ENCODE assay signal across 15 cellular contexts in the genomic region with DNA sequence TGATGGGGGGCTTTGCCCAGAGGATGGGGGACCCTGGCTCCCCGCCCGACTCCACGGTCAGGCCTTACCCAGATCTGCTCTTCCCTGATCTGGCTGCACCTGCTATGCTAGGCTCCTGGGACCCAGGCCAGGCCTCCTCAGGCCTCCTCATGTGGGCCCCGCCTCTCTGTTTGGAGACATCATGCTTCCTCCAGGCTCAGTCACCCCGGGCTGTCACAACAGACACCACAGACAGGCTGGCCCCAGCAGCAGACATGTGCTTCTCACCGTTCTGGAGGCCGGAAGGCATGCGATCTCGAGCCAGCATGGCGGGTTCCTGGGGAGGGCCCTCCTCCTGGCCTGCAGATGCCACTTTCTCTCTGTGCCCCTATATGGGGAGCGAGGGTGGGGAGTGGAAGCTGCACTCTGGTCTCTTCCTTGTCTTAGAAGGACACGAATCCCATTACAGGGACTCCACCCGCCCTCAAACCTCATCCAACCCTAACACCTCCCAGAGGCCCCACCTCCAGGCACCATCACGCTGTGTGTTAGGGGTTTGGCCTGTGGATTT. TPM values are rescaled to one million over a fixed set of nuclear protein-coding genes. Genes with fewer than 3 reads are reported as not detected.
DNase-seq lines count a peak whose midpoint lies in the region; ATAC-seq, FAIRE-seq and TF ChIP-seq lines count a peak whose summit lies in the region.
"Had no signal": no experiment of that assay in that cellular context is flagged by ENCODE, and none has a peak within 500 bp of the region (broad histone marks: within the 10 kb centered on the region; RNA-seq: fewer than 3 reads in every experiment).

No MANE protein-coding gene starts in this region.

- H3K4me1 ChIP-seq in heart right ventricle (peaks cover 0 to 4% (median 4%) of the 10 kb centered on the region in 9 donors), kidney (ENCODE audit: control insufficient read depth in 1 of 2, insufficient read depth in 1 of 2, low read depth in 1 of 2, low read length in 2 of 2) (peaks cover 0 to 3% of the 10 kb centered on the region in 2 donors)
- H3K4me1 ChIP-seq: ascending aorta had no signal

- TF ChIP-seq CTCF in heart right ventricle (IDR thresholded peaks at IDR 0.05) (no peak), kidney (IDR thresholded peaks at IDR 0.05; ENCODE audit: borderline replicate concordance, extremely low read depth, insufficient read depth) (no peak)

- ATAC-seq in left ventricle myocardium superior (no peak), heart right ventricle (no peak)

- H3K9me3 ChIP-seq in heart right ventricle (no peaks in the 10 kb centered on the region), kidney (ENCODE audit: control insufficient read depth in 1 of 2, low read length in 2 of 2) (no peaks in the 10 kb centered on the region)
- H3K9me3 ChIP-seq: ascending aorta had no signal

- WGBS in heart right ventricle, 2 donors = 85 to 88% methylated on average over 14 of the region's 14 CpGs

- H3K27me3 ChIP-seq in heart right ventricle = peaks cover 0 to 7% (median 6%) of the 10 kb centered on the region in 7 donors
- H3K27me3 ChIP-seq: ascending aorta had no signal

- intact Hi-C loops in left ventricle myocardium superior (cut with micrococcal nuclease) (no loop called here), heart right ventricle (cut with DNase I) (no loop called here), kidney (cut with DNase I) (no loop called here)

- no peak overlapping the region for H3K9ac ChIP-seq in kidney (ENCODE audit: low read length in 2 of 2)

- H3K4me3 ChIP-seq in heart right ventricle = no peak overlapping the region
- no peak overlapping the region for H3K4me3 ChIP-seq in kidney (ENCODE audit: low read length in 2 of 2)
- H3K4me3 ChIP-seq: ascending aorta had no signal

- DNase-seq in left ventricle myocardium superior = peak; percentile 19
- DNase-seq in heart right ventricle = no peak
- DNase-seq in NCI-H2196 treated with DMSO at 0.1 percent for 48 hours (lab: John Stamatoyannopoulos, UW; ENCODE audit: unreplicated experiment) = peak; percentile 85
- DNase-seq in kidney = peak; percentile 69
- no peak for DNase-seq in effector CD4-positive, alpha-beta T cell
- DNase-seq in activated effector memory CD4-positive, alpha-beta T cell treated with anti-CD3 and anti-CD28 coated beads, Interleukin-2, amount 50 U/mL, for 16 hours = no peak
- no peak for DNase-seq in activated CD8-positive, alpha-beta memory T cell treated with anti-CD3 and anti-CD28 coated beads, Interleukin-2, amount 50 U/mL, for 4 hours
- DNase-seq: immature natural killer cell; NCI-H1436 treated with DMSO at 0.1 percent for 48 hours; NCI-H748 treated with DMSO at 0.1 percent for 48 hours; stimulated activated CD4-positive, alpha-beta T cell treated with anti-CD3 and anti-CD28 coated beads, Interleukin-2, amount 100 ng/mL, for 24 hours had no signal

- H3K27ac ChIP-seq in heart right ventricle (no peak overlapping the region), kidney (ENCODE audit: low read depth in 2 of 2, low read length in 2 of 2) (no peak overlapping the region)
- H3K27ac ChIP-seq: ascending aorta, C4-2B had no signal

- H3K36me3 ChIP-seq in heart right ventricle (no peaks in the 10 kb centered on the region), kidney (ENCODE audit: control insufficient read depth in 1 of 2, insufficient read depth in 2 of 2, low read length in 2 of 2) (no peaks in the 10 kb centered on the region)
- H3K36me3 ChIP-seq: ascending aorta had no signal

- FAIRE-seq in kidney (lab: Jason Lieb, UNC) = no peak

RNA-seq across cellular contexts. Expression of a gene that starts 10.8 kb away (rescaled TPM):
- total RNA-seq in left ventricle myocardium superior = 0.52 TPM
- total RNA-seq in heart right ventricle = 1 to 10 TPM in 1 of 10 donors, under 1 TPM in 7, not detected in 2; 0.07 to 1.2 (median 0.46) TPM
- polyA plus RNA-seq in heart right ventricle = 1 to 10 TPM in 1 of 2 donors, under 1 TPM in 1; 0.22 to 1.0 TPM
- total RNA-seq in kidney = 0.76 TPM
- polyA plus RNA-seq in kidney (ENCODE audit: insufficient read depth, low read depth, low replicate concordance) = 2.8 TPM
- total RNA-seq: ascending aorta, Daoy had no signal
- polyA plus RNA-seq: immature natural killer cell had no signal

RNA-seq across cellular contexts. Expression of a gene that starts 21.5 kb away (rescaled TPM):
- total RNA-seq in left ventricle myocardium superior (not detected), heart right ventricle (under 1 TPM in 3 of 10 donors, not detected in 7; 0.19 to 0.28 (median 0.23) TPM), kidney (0.19 TPM)
- polyA plus RNA-seq in heart right ventricle (not detected), kidney (ENCODE audit: insufficient read depth, low read depth, low replicate concordance) (0.39 TPM)
- total RNA-seq: ascending aorta, Daoy, dermis microvascular lymphatic vessel endothelial cell had no signal
- polyA plus RNA-seq: immature natural killer cell had no signal

Comparison
In these comparisons a context has a peak if more than half of its experiments do, and no peak if none do; other contexts are left out.
1. DNase-seq: peak in left ventricle myocardium superior (single experiment), NCI-H2196 treated with DMSO at 0.1 percent for 48 hours (single experiment) and kidney (single experiment); none in heart right ventricle (0 of 2), effector CD4-positive, alpha-beta T cell (single experiment), activated effector memory CD4-positive, alpha-beta T cell treated with anti-CD3 and anti-CD28 coated beads, Interleukin-2, amount 50 U/mL, for 16 hours (single experiment) and activated CD8-positive, alpha-beta memory T cell treated with anti-CD3 and anti-CD28 coated beads, Interleukin-2, amount 50 U/mL, for 4 hours (single experiment).